8 cellular contexts compared by ENCODE assay signal in genomic region chr15:41492597-41493204, GRCh38. TPM values are rescaled to one million over a fixed set of nuclear protein-coding genes. Genes with fewer than 3 reads are reported as not detected.
DNase-seq lines count a peak whose midpoint lies in the region; ATAC-seq and TF ChIP-seq lines count a peak whose summit lies in the region.

No MANE protein-coding gene starts in this region.

- peaks cover 16% of the 10 kb centered on the region for H3K27me3 ChIP-seq in ACC112 (ENCODE audit: insufficient read depth, low read length)
- H3K27me3 ChIP-seq in HCT116 (ENCODE audit: insufficient read depth, low read length) = no peaks in the 10 kb centered on the region

- H3K36me3 ChIP-seq in ACC112 (ENCODE audit: insufficient read depth, low read length) (no peaks in the 10 kb centered on the region), HCT116 (ENCODE audit: control insufficient read depth in 1 of 2, insufficient read depth in 2 of 2, low read length in 2 of 2) (no peaks in the 10 kb centered on the region), mucosa of descending colon (ENCODE audit: low read depth) (no peaks in the 10 kb centered on the region)

- H3K4me3 ChIP-seq in ACC112 (ENCODE audit: low read depth, low read length) (peak overlapping the region; percentile 82), HCT116 (replicated peaks in 1 of 2; ENCODE audit: low read depth in 1 of 2, low read length in 2 of 2) (peak overlapping the region; percentile 43 to 63), astrocyte of the spinal cord (ENCODE audit: low read depth, low read length) (peak overlapping the region; percentile 43), mucosa of descending colon (no peak overlapping the region)

- no peak for TF ChIP-seq POLR2A in HCT116 (IDR thresholded peaks at IDR 0.05; ENCODE audit: borderline replicate concordance, extremely low read depth, insufficient read depth, insufficient read length)

- ATAC-seq in HCT116 (no peak), mucosa of descending colon (no peak), HG02884 (IDR thresholded peaks at IDR 0.05; ENCODE audit: unreplicated experiment) (no peak)

- POLR2A ChIA-PET in HCT116 (lab: Charles Lee) = interaction anchor here (0.7 to 1.0 kb wide), 3 partner anchors 11 to 82 kb away, joined by 4 read pairs; partner anchors contain the start of gene LTK

- peak overlapping the region; percentile 67 for H3K9ac ChIP-seq in HCT116 (ENCODE audit: low read length)

- RAD21 ChIA-PET in HCT116 (lab: Charles Lee; ENCODE audit: low non-redundant PET in 1 of 2, low total read pairs in 2 of 2, uncharacterized antibody in 2 of 2, unreplicated experiment in 2 of 2) = no interaction called here

- TF ChIP-seq RAD21 in HCT116 (IDR thresholded peaks at IDR 0.05; ENCODE audit: low read depth) = no peak

- in situ Hi-C loops in astrocyte of the spinal cord (cut with HindIII; ENCODE audit: low sequenced_read_pairs) = no loop called here

- TF ChIP-seq CTCF in HCT116 (IDR thresholded peaks at IDR 0.05 in 2 of 3, conservative IDR thresholded peaks at IDR 0.05 in 1 of 3; ENCODE audit: borderline replicate concordance in 1 of 3, insufficient read depth in 1 of 3, low read depth in 2 of 3, low read length in 2 of 3) (no peak), astrocyte of the spinal cord (IDR thresholded peaks at IDR 0.05; ENCODE audit: low read depth, low read length) (no peak), mucosa of descending colon (IDR thresholded peaks at IDR 0.05) (no peak)

- DNase-seq in HCT116 (ENCODE audit: low read depth, low spot score) = no peak
- no peak for DNase-seq in astrocyte of the spinal cord (ENCODE audit: low read depth, low spot score)
- peak in 2 of 3 donors; percentile 44 to 45 for DNase-seq in mucosa of descending colon
- DNase-seq in effector CD4-positive, alpha-beta T cell = no peak
- DNase-seq in GM19238 (ENCODE audit: insufficient read length, low spot score) = no peak
- no peak for DNase-seq in activated CD8-positive, alpha-beta memory T cell treated with anti-CD3 and anti-CD28 coated beads, Interleukin-2, amount 50 U/mL, for 4 hours

- H3K27ac ChIP-seq in ACC112 (ENCODE audit: low read depth, low read length) = peak overlapping the region; percentile 63
- peak overlapping the region; percentile 76 for H3K27ac ChIP-seq in HCT116 (ENCODE audit: low read depth, low read length)

- H4K20me1 ChIP-seq in HCT116 (ENCODE audit: insufficient read depth) = no peaks in the 10 kb centered on the region

- BruUV-seq in HCT116 (replicated peaks; lab: Mats Ljungman, UMichigan) = no TSS peak

- H3K9me3 ChIP-seq in HCT116 (ENCODE audit: control insufficient read depth in 1 of 2, insufficient read depth in 1 of 2, low read depth in 1 of 2, low read length in 2 of 2) (no peaks in the 10 kb centered on the region), mucosa of descending colon (no peaks in the 10 kb centered on the region)

- intact Hi-C loops in HCT116 (cut with micrococcal nuclease) (no loop called here), mucosa of descending colon (cut with DNase I, micrococcal nuclease) (no loop called here)

- H3K4me1 ChIP-seq in ACC112 (ENCODE audit: control insufficient read depth, insufficient read depth, low read length, unreplicated experiment) (peaks cover 15% of the 10 kb centered on the region), HCT116 (ENCODE audit: control insufficient read depth in 1 of 2, insufficient read depth in 2 of 2, low read length in 2 of 2) (peaks cover 37 to 61% of the 10 kb centered on the region in 2 experiments), mucosa of descending colon (ENCODE audit: low read depth) (peaks cover 33% of the 10 kb centered on the region)

- H2AFZ ChIP-seq in ACC112 (ENCODE audit: low read length, unreplicated experiment) (peak overlapping the region; percentile 70), HCT116 (ENCODE audit: low read depth, low read length, poor library complexity, severe bottlenecking) (peak overlapping the region; percentile 5)

- no peaks in the 10 kb centered on the region for H3K79me2 ChIP-seq in ACC112 (ENCODE audit: control insufficient read depth, insufficient read depth, low read length, unreplicated experiment)
- no peaks in the 10 kb centered on the region for H3K79me2 ChIP-seq in HCT116 (ENCODE audit: insufficient read depth, low read length)

- H3K9me2 ChIP-seq in HCT116 (ENCODE audit: insufficient read depth) = no peaks in the 10 kb centered on the region

- CTCF ChIA-PET in HCT116 (lab: Charles Lee) = interaction anchor here (1.4 kb wide), 1 partner anchor 27 kb away, joined by 4 read pairs; no protein-coding TSS in a partner anchor

- peak overlapping the region; percentile 91 for H3K4me2 ChIP-seq in HCT116 (ENCODE audit: low read length)

TF ChIP-seq in HCT116, 20 proteins besides CTCF, POLR2A, EP300 and RAD21:
- TF ChIP-seq REST (IDR thresholded peaks at IDR 0.05; ENCODE audit: low read depth) (no peak), ELF1 (IDR thresholded peaks at IDR 0.05; ENCODE audit: borderline replicate concordance, low read depth) (no peak), ZNF274 (IDR thresholded peaks at IDR 0.05; ENCODE audit: low read depth, low read length) (no peak), EGR1 (IDR thresholded peaks at IDR 0.05; ENCODE audit: low read depth) (no peak), TCF7L2 (IDR thresholded peaks at IDR 0.05; ENCODE audit: borderline replicate concordance, extremely low read depth, insufficient read depth, insufficient read length) (no peak), EZH2phosphoT487 (IDR thresholded peaks at IDR 0.05; ENCODE audit: borderline replicate concordance) (no peak)

RNA-seq across cellular contexts. Expression of gene ITPKA, which starts 1.0 kb away (rescaled TPM):
- total RNA-seq in HCT116 (2021; ENCODE audit: unreplicated experiment) (10.8 TPM), mucosa of descending colon (10 to 100 TPM; 18.3 to 57.5 (median 29.5) TPM)
- polyA plus RNA-seq in HCT116 (2012) = 12.5 and 17.8 TPM in 2 replicates

RNA-seq across cellular contexts. Expression of gene LTK, which starts 20.9 kb away (rescaled TPM):
- total RNA-seq in HCT116 (2021; ENCODE audit: unreplicated experiment) (9.2 TPM), mucosa of descending colon (10 to 100 TPM in 2 of 3 donors, 1 to 10 TPM in 1; 5.5 to 23.3 (median 13.3) TPM)
- polyA plus RNA-seq in HCT116 (2012) = 7.0 and 7.5 TPM in 2 replicates

RNA-seq across cellular contexts. Expression of gene RPAP1, which starts 51.4 kb away (rescaled TPM):
- total RNA-seq in HCT116 (2021; ENCODE audit: unreplicated experiment) (46.4 TPM), mucosa of descending colon (10 to 100 TPM; 25.1 to 32.7 (median 27.2) TPM)
- polyA plus RNA-seq in HCT116 (2012) = 25.4 and 26.3 TPM in 2 replicates

Comparison
In these comparisons a context has a peak if more than half of its experiments do, and no peak if none do; other contexts are left out.
1. DNase-seq: peak in mucosa of descending colon (2 of 3); none in HCT116 (single experiment), astrocyte of the spinal cord (single experiment), effector CD4-positive, alpha-beta T cell (single experiment), GM19238 (single experiment) and activated CD8-positive, alpha-beta memory T cell treated with anti-CD3 and anti-CD28 coated beads, Interleukin-2, amount 50 U/mL, for 4 hours (single experiment).